17 cellular contexts compared by ENCODE assay signal in genomic region chr17:82087961-82088837, GRCh38. TPM values are rescaled to one million over a fixed set of nuclear protein-coding genes. Genes with fewer than 3 reads are reported as not detected.
DNase-seq lines count a peak whose midpoint lies in the region; ATAC-seq, FAIRE-seq and TF ChIP-seq lines count a peak whose summit lies in the region.
"Had no signal": no experiment of that assay in that cellular context is flagged by ENCODE, and none has a peak within 500 bp of the region (broad histone marks: within the 10 kb centered on the region; RNA-seq: fewer than 3 reads in every experiment).

No MANE protein-coding gene starts in this region.

- H2BK5ac ChIP-seq in H1 (ENCODE audit: low read depth, low read length): no peak overlapping the region

- TF ChIP-seq RAD21 in H1 (IDR thresholded peaks at IDR 0.05 in 1 of 2, conservative IDR thresholded peaks at IDR 0.05 in 1 of 2; ENCODE audit: low read depth in 2 of 2, low read length in 2 of 2): no peak

- no peak overlapping the region for H3K14ac ChIP-seq in H1 (ENCODE audit: insufficient read length)

- no peak for TF ChIP-seq EP300 in H1 (IDR thresholded peaks at IDR 0.05; ENCODE audit: borderline replicate concordance in 1 of 2, low read depth in 2 of 2, low read length in 2 of 2)

- no peaks in the 10 kb centered on the region for H3K4me1 ChIP-seq in H1 (replicated peaks in 1 of 4; ENCODE audit: control insufficient read depth in 3 of 4, insufficient read depth in 4 of 4, low read length in 3 of 4)
- no peaks in the 10 kb centered on the region for H3K4me1 ChIP-seq in HAP-1
- H3K4me1 ChIP-seq: SJSA1 had no signal

- no peak overlapping the region for H2BK15ac ChIP-seq in H1 (ENCODE audit: low read length)

- peaks cover 11% of the 10 kb centered on the region for H3K79me1 ChIP-seq in H1 (ENCODE audit: low read depth, low read length)

- H3K4me2 ChIP-seq in H1 (ENCODE audit: insufficient read depth in 1 of 2, low read depth in 2 of 2, low read length in 2 of 2): no peak overlapping the region

- no peak overlapping the region for H3K27ac ChIP-seq in H1 (ENCODE audit: low read depth, low read length)
- no peak overlapping the region for H3K27ac ChIP-seq in coronary artery
- H3K27ac ChIP-seq: SJSA1 had no signal

- intact Hi-C loops in left cardiac atrium (cut with DNase I): no loop called here
- intact Hi-C loops in cardiac septum (cut with DNase I): no loop called here

- no peak for FAIRE-seq in H1 (lab: Jason Lieb, UNC)
- peak; percentile 13 for FAIRE-seq in urothelium cell line (lab: Jason Lieb, UNC)
- FAIRE-seq: A204.1, GM12892 had no signal

- H3K4me3 ChIP-seq in NB4 (ENCODE audit: low read depth, low read length) (no peak overlapping the region), H1 (ENCODE audit: extremely low read depth in 1 of 4, insufficient read depth in 2 of 4, low read depth in 3 of 4, low read length in 4 of 4) (no peak overlapping the region), HAP-1 (no peak overlapping the region), coronary artery (no peak overlapping the region)
- H3K4me3 ChIP-seq: SJSA1 had no signal

- no peak overlapping the region for H3K18ac ChIP-seq in H1 (ENCODE audit: extremely low read depth, low read length)

- no peak for ATAC-seq in left cardiac atrium
- no peak for ATAC-seq in HG03378 (IDR thresholded peaks at IDR 0.05; ENCODE audit: unreplicated experiment)

- in situ Hi-C loops in HAP-1 (cut with MboI; ENCODE audit: low sequenced_read_pairs): no loop called here

- no peak overlapping the region for H2BK20ac ChIP-seq in H1 (ENCODE audit: low read length)

- no peaks in the 10 kb centered on the region for H3K23me2 ChIP-seq in H1 (ENCODE audit: low read depth, low read length)

- H4K8ac ChIP-seq in H1 (ENCODE audit: extremely low read depth, insufficient read depth, low read length): no peak overlapping the region

- H4K20me1 ChIP-seq in H1 (replicated peaks in 1 of 2; ENCODE audit: control insufficient read depth in 1 of 2, insufficient read depth in 2 of 2, low read length in 2 of 2): peaks cover 20 to 81% of the 10 kb centered on the region in 2 experiments

- H4K91ac ChIP-seq in H1 (replicated peaks; ENCODE audit: insufficient read length, low read length): no peak overlapping the region

- peaks cover 66 to 98% (median 91%) of the 10 kb centered on the region in 4 experiments for H3K36me3 ChIP-seq in H1 (ENCODE audit: control insufficient read depth in 2 of 4, insufficient read depth in 4 of 4, low read length in 3 of 4)
- H3K36me3 ChIP-seq in HAP-1 (replicated peaks): peaks cover 100% of the 10 kb centered on the region

- H2BK120ac ChIP-seq in H1 (replicated peaks; ENCODE audit: low read depth, low read length): no peak overlapping the region

- TF ChIP-seq CTCF in NB4 (IDR thresholded peaks at IDR 0.05; ENCODE audit: low read depth, low read length) (no peak), H1 (IDR thresholded peaks at IDR 0.05; ENCODE audit: control extremely low read depth in 1 of 3, insufficient read depth in 1 of 3, low read depth in 1 of 3, low read length in 3 of 3) (no peak), coronary artery (IDR thresholded peaks at IDR 0.05) (no peak)

- POLR2A ChIA-PET in H1 (lab: Charles Lee; ENCODE audit: partially characterized antibody): interaction anchor here (0.5 to 8.8 kb wide), 10 partner anchors 10 to 390 kb away, joined by 3 to 105 read pairs (median 3); partner anchors contain the start of gene DUS1L

- H3K9ac ChIP-seq in H1 (replicated peaks in 1 of 4; ENCODE audit: extremely low read depth in 1 of 4, low read depth in 3 of 4, low read length in 3 of 4): no peak overlapping the region

- H2AFZ ChIP-seq in H1 (ENCODE audit: low read length): no peak overlapping the region

- peaks cover 0 to under 1% of the 10 kb centered on the region in 2 experiments; a peak in 1 of 4 replicates for H3K79me2 ChIP-seq in H1 (ENCODE audit: control insufficient read depth in 1 of 2, insufficient read depth in 2 of 2, low read length in 2 of 2)

- H3K4ac ChIP-seq in H1 (replicated peaks; ENCODE audit: insufficient read length, low read depth, low read length): no peak overlapping the region

- no peak overlapping the region for H2AK5ac ChIP-seq in H1 (ENCODE audit: low read depth, low read length)

- H3K23ac ChIP-seq in H1 (ENCODE audit: insufficient read length): no peak overlapping the region

- H2BK12ac ChIP-seq in H1 (ENCODE audit: low read depth, low read length): no peak overlapping the region

- TF ChIP-seq POLR2A in NB4 (IDR thresholded peaks at IDR 0.05; ENCODE audit: extremely low read depth, insufficient read length): peak; percentile 20
- TF ChIP-seq POLR2A in H1 (IDR thresholded peaks at IDR 0.05; ENCODE audit: control extremely low read depth in 1 of 2, low read depth in 2 of 2, low read length in 2 of 2): no peak; a peak in 1 of 3 replicates

- 94% methylated on average over 36 of the region's 48 CpGs; no CpG with 5 or more reads in 1 of the 2 experiments for WGBS in H1 (ENCODE audit: extremely low coverage in 1 of 2, insufficient coverage in 1 of 2, insufficient read length in 1 of 2, insufficient replicate concordance in 2 of 2, low coverage in 1 of 2, low lambda C conversion rate in 2 of 2, missing lambda C conversion rate in 1 of 2), 2 experiments

- CTCF ChIA-PET in H1 (lab: Charles Lee; ENCODE audit: partially characterized antibody): interaction anchor here (0.8 to 2.4 kb wide), 6 partner anchors 8 to 68 kb away, joined by 3 to 8 read pairs (median 4); no protein-coding TSS in a partner anchor

- H3K27me3 ChIP-seq in H1 (replicated peaks in 1 of 4; ENCODE audit: control insufficient read depth in 3 of 4, extremely low read depth in 1 of 4, insufficient read depth in 3 of 4, low read length in 3 of 4) (no peaks in the 10 kb centered on the region), HAP-1 (ENCODE audit: low read depth) (no peaks in the 10 kb centered on the region)
- H3K27me3 ChIP-seq: SJSA1 had no signal

- DNase-seq in left cardiac atrium (peak; percentile 16), cardiac septum (ENCODE audit: low spot score) (no peak), NB4 (ENCODE audit: low read depth) (no peak), H1 (ENCODE audit: low read depth in 1 of 2, low spot score in 2 of 2) (no peak), urothelium cell line (ENCODE audit: low spot score) (no peak), HAP-1 (ENCODE audit: low spot score in 2 of 2) (no peak), coronary artery (ENCODE audit: low spot score) (no peak)
- DNase-seq: C1 segment of cervical spinal cord, GF-D8, NCI-H1417 treated with DMSO at 0.1 percent for 48 hours, NCI-H1930, NCI-H526 treated with DMSO at 0.1 percent for 48 hours, RPMI8226 had no signal

- H3K56ac ChIP-seq in H1 (replicated peaks; ENCODE audit: insufficient read length, low read depth, low read length): no peak overlapping the region

- H3K9me3 ChIP-seq in H1 (ENCODE audit: insufficient read depth in 2 of 2, low read depth in 1 of 2, low read length in 1 of 2): no peaks in the 10 kb centered on the region
- H3K9me3 ChIP-seq in HAP-1: no peaks in the 10 kb centered on the region
- H3K9me3 ChIP-seq: SJSA1 had no signal

- H4K5ac ChIP-seq in H1 (ENCODE audit: insufficient read length, low read depth, low read length): no peak overlapping the region

RNA-seq across cellular contexts. Expression of gene FASN, which starts 9.8 kb away (rescaled TPM):
- total RNA-seq in left cardiac atrium (100 to 1,000 TPM; 220 to 646 TPM), cardiac septum (22.9 TPM)
- total RNA-seq in H1 (2021; fragmentation: NEBNext Ultra II Directional; extraction: Animal tissue kit (Norgen Biotek cat#: 25700)): 559 and 561 TPM in 2 replicates
- 143 and 206 TPM in 2 replicates for polyA plus RNA-seq in H1 (2011; rRNA removed)
- 95.7 TPM for polyA plus RNA-seq in H1 (2011; cell fraction: cytosol; rRNA removed)
- 314 TPM for polyA plus RNA-seq in H1 (2011; cell fraction: nucleus; rRNA removed)
- 203 to 428 TPM (median 382 TPM) in 4 replicates for polyA plus RNA-seq in H1 (2012, experiment 1 of 2)
- 299 TPM for polyA plus RNA-seq in H1 (2012, experiment 2 of 2)
- 202 TPM for polyA plus RNA-seq in H1 (2013, experiment 1 of 2)
- polyA plus RNA-seq in H1 (2013, experiment 2 of 2): 154 TPM
- 112 and 123 TPM in 2 replicates for polyA minus RNA-seq in H1 (2011; rRNA and poly(A)+ RNA removed)
- polyA minus RNA-seq in H1 (2011; cell fraction: cytosol; rRNA and poly(A)+ RNA removed): 386 TPM
- 183 TPM for polyA minus RNA-seq in H1 (2011; cell fraction: nucleus; rRNA and poly(A)+ RNA removed)

RNA-seq across cellular contexts. Expression of gene DUS1L, which starts 22.6 kb away (rescaled TPM):
- total RNA-seq in left cardiac atrium (10 to 100 TPM; 59.2 to 65.4 TPM), cardiac septum (47.6 TPM)
- total RNA-seq in H1 (2021; fragmentation: NEBNext Ultra II Directional; extraction: Animal tissue kit (Norgen Biotek cat#: 25700)): 68.0 and 69.1 TPM in 2 replicates
- polyA plus RNA-seq in H1 (2011; rRNA removed): 34.5 and 60.4 TPM in 2 replicates
- 66.5 TPM for polyA plus RNA-seq in H1 (2011; cell fraction: cytosol; rRNA removed)
- polyA plus RNA-seq in H1 (2011; cell fraction: nucleus; rRNA removed): 317 TPM
- 43.1 to 60.5 TPM (median 57.0 TPM) in 4 replicates for polyA plus RNA-seq in H1 (2012, experiment 1 of 2)
- 60.6 TPM for polyA plus RNA-seq in H1 (2012, experiment 2 of 2)
- polyA plus RNA-seq in H1 (2013, experiment 1 of 2): 38.5 TPM
- 36.1 TPM for polyA plus RNA-seq in H1 (2013, experiment 2 of 2)
- 19.1 and 24.6 TPM in 2 replicates for polyA minus RNA-seq in H1 (2011; rRNA and poly(A)+ RNA removed)
- polyA minus RNA-seq in H1 (2011; cell fraction: cytosol; rRNA and poly(A)+ RNA removed): 27.5 TPM
- polyA minus RNA-seq in H1 (2011; cell fraction: nucleus; rRNA and poly(A)+ RNA removed): 58.5 TPM

RNA-seq across cellular contexts. Expression of gene GPS1, which starts 36.5 kb away (rescaled TPM):
- total RNA-seq in left cardiac atrium (10 to 100 TPM; 72.2 to 79.3 TPM), cardiac septum (67.4 TPM)
- total RNA-seq in H1 (2021; fragmentation: NEBNext Ultra II Directional; extraction: Animal tissue kit (Norgen Biotek cat#: 25700)): 153 and 157 TPM in 2 replicates
- polyA plus RNA-seq in H1 (2011; rRNA removed): 277 and 354 TPM in 2 replicates
- polyA plus RNA-seq in H1 (2011; cell fraction: cytosol; rRNA removed): 226 TPM
- 351 TPM for polyA plus RNA-seq in H1 (2011; cell fraction: nucleus; rRNA removed)
- 127 to 186 TPM (median 168 TPM) in 4 replicates for polyA plus RNA-seq in H1 (2012, experiment 1 of 2)
- polyA plus RNA-seq in H1 (2012, experiment 2 of 2): 200 TPM
- 99.3 TPM for polyA plus RNA-seq in H1 (2013, experiment 1 of 2)
- 100 TPM for polyA plus RNA-seq in H1 (2013, experiment 2 of 2)
- polyA minus RNA-seq in H1 (2011; rRNA and poly(A)+ RNA removed): 137 and 141 TPM in 2 replicates
- 110 TPM for polyA minus RNA-seq in H1 (2011; cell fraction: cytosol; rRNA and poly(A)+ RNA removed)
- polyA minus RNA-seq in H1 (2011; cell fraction: nucleus; rRNA and poly(A)+ RNA removed): 96.5 TPM

RNA-seq across cellular contexts. Expression of gene RFNG, which starts 36.6 kb away (rescaled TPM):
- total RNA-seq in left cardiac atrium (10 to 100 TPM; 16.4 to 22.4 TPM), cardiac septum (21.0 TPM)
- total RNA-seq in H1 (2021; fragmentation: NEBNext Ultra II Directional; extraction: Animal tissue kit (Norgen Biotek cat#: 25700)): 26.7 and 30.9 TPM in 2 replicates
- polyA plus RNA-seq in H1 (2011; rRNA removed): 28.4 and 50.3 TPM in 2 replicates
- polyA plus RNA-seq in H1 (2011; cell fraction: cytosol; rRNA removed): 25.7 TPM
- polyA plus RNA-seq in H1 (2011; cell fraction: nucleus; rRNA removed): 139 TPM
- polyA plus RNA-seq in H1 (2012, experiment 1 of 2): 26.1 to 34.2 TPM (median 32.0 TPM) in 4 replicates
- polyA plus RNA-seq in H1 (2012, experiment 2 of 2): 32.2 TPM
- 26.3 TPM for polyA plus RNA-seq in H1 (2013, experiment 1 of 2)
- 26.6 TPM for polyA plus RNA-seq in H1 (2013, experiment 2 of 2)
- polyA minus RNA-seq in H1 (2011; rRNA and poly(A)+ RNA removed): 8.3 and 9.7 TPM in 2 replicates
- 15.2 TPM for polyA minus RNA-seq in H1 (2011; cell fraction: cytosol; rRNA and poly(A)+ RNA removed)
- polyA minus RNA-seq in H1 (2011; cell fraction: nucleus; rRNA and poly(A)+ RNA removed): 23.8 TPM

RNA-seq across cellular contexts. Expression of gene DCXR, which starts 50.7 kb away (rescaled TPM):
- total RNA-seq in left cardiac atrium (100 to 1,000 TPM; 132 to 161 TPM), cardiac septum (144 TPM)
- total RNA-seq in H1 (2021; fragmentation: NEBNext Ultra II Directional; extraction: Animal tissue kit (Norgen Biotek cat#: 25700)): 96.3 and 110 TPM in 2 replicates
- 212 and 338 TPM in 2 replicates for polyA plus RNA-seq in H1 (2011; rRNA removed)
- 163 TPM for polyA plus RNA-seq in H1 (2011; cell fraction: cytosol; rRNA removed)
- 167 TPM for polyA plus RNA-seq in H1 (2011; cell fraction: nucleus; rRNA removed)
- polyA plus RNA-seq in H1 (2012, experiment 1 of 2): 92.1 to 118 TPM (median 110 TPM) in 4 replicates
- 187 TPM for polyA plus RNA-seq in H1 (2012, experiment 2 of 2)
- polyA plus RNA-seq in H1 (2013, experiment 1 of 2): 57.6 TPM
- 58.1 TPM for polyA plus RNA-seq in H1 (2013, experiment 2 of 2)
- 35.5 and 81.7 TPM in 2 replicates for polyA minus RNA-seq in H1 (2011; rRNA and poly(A)+ RNA removed)
- 40.5 TPM for polyA minus RNA-seq in H1 (2011; cell fraction: cytosol; rRNA and poly(A)+ RNA removed)
- 31.1 TPM for polyA minus RNA-seq in H1 (2011; cell fraction: nucleus; rRNA and poly(A)+ RNA removed)
